8 cellular contexts compared by ENCODE assay signal in the genomic region with DNA sequence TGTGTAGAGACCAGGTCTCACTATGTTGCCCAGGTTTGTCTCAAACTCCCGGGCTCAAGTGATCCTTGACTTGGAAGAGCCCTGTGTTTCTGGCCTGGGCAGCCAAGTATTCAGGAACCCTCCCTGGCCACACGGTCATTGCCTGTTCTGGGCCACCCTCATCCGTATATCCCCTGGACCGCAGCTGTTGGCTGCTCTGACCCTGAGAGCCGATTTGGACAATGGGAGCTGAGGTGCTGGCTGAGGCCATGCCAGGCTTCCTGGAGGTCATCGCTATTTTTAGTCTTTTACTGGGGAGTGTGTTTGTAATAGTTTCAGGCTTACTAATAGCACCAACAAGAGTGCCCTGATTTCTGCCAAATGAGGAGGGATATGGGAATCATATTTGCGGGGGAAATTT.
DNase-seq lines count a peak whose midpoint lies in the region; ATAC-seq and TF ChIP-seq lines count a peak whose summit lies in the region.

No MANE protein-coding gene starts in this region.

- H3K27ac Mint-ChIP-seq in CD14-positive monocyte (peak overlapping the region in 1 of 7 donors; percentile 13), neural progenitor cell (no peak overlapping the region)

- ATAC-seq in PC-3: peak; percentile 58

- H4K20me1 ChIP-seq in PC-3 (ENCODE audit: low read length) (no peaks in the 10 kb centered on the region), fibroblast of lung (ENCODE audit: control insufficient read depth, extremely low read depth, insufficient read depth, low read length) (no peaks in the 10 kb centered on the region), neural progenitor cell (ENCODE audit: low read depth) (no peaks in the 10 kb centered on the region)

- peaks cover 5% of the 10 kb centered on the region for H3K4me1 Mint-ChIP-seq in CD14-positive monocyte
- peaks cover 14% of the 10 kb centered on the region for H3K4me1 Mint-ChIP-seq in neural progenitor cell

- no TSS peak for BruUV-seq in PC-3 (replicated peaks; lab: Mats Ljungman, UMichigan)

- no peaks in the 10 kb centered on the region for H3K9me3 ChIP-seq in PC-3 (ENCODE audit: low read length)
- H3K9me3 ChIP-seq in fibroblast of lung (ENCODE audit: control insufficient read depth, insufficient read depth, low read depth, low read length): no peaks in the 10 kb centered on the region
- no peaks in the 10 kb centered on the region for H3K9me3 ChIP-seq in neural progenitor cell (ENCODE audit: low read depth)

- H3F3A ChIP-seq in PC-3 (ENCODE audit: low read length, unreplicated experiment) (no peaks in the 10 kb centered on the region), neural progenitor cell (ENCODE audit: low read depth) (no peaks in the 10 kb centered on the region)

- H3K4me3 Mint-ChIP-seq in CD14-positive monocyte (peak overlapping the region; percentile 24 to 80), neural progenitor cell (peak overlapping the region; percentile 50)

- H3K4me2 ChIP-seq in PC-3 (ENCODE audit: low read length) (peak overlapping the region; percentile 78), fibroblast of lung (ENCODE audit: extremely low read depth, insufficient read depth, low read length) (peak overlapping the region; percentile 64), neural progenitor cell (peak overlapping the region; percentile 60)

- H3K36me3 ChIP-seq in PC-3 (ENCODE audit: low read depth, low read length) (no peaks in the 10 kb centered on the region), fibroblast of lung (ENCODE audit: control insufficient read depth, insufficient read depth, low read length) (no peaks in the 10 kb centered on the region), neural progenitor cell (no peaks in the 10 kb centered on the region)

- H3K4me3 ChIP-seq in PC-3 (ENCODE audit: low read length) (peak overlapping the region; percentile 51), fibroblast of lung (replicated peaks in 1 of 4; ENCODE audit: control extremely low read depth in 1 of 4, insufficient read depth in 1 of 4, low read depth in 3 of 4, low read length in 4 of 4) (peak overlapping the region in 2 of 4 experiments; percentile 11 to 32), neural progenitor cell (no peak overlapping the region)

- H3K27ac ChIP-seq in PC-3 (ENCODE audit: low read length) (no peak overlapping the region), fibroblast of lung (ENCODE audit: insufficient read depth, low read length) (no peak overlapping the region), neural progenitor cell (no peak overlapping the region)

- H3K27me3 Mint-ChIP-seq in CD14-positive monocyte (ENCODE audit: low read depth in 3 of 3): peaks cover 4 to 7% (median 4%) of the 10 kb centered on the region in 3 donors
- peaks cover 5% of the 10 kb centered on the region for H3K27me3 Mint-ChIP-seq in neural progenitor cell (ENCODE audit: insufficient read depth, low read depth)

- H3K9ac ChIP-seq in PC-3 (ENCODE audit: low read length) (no peak overlapping the region), fibroblast of lung (ENCODE audit: insufficient read depth, low read length) (no peak overlapping the region), neural progenitor cell (no peak overlapping the region)

- H3K9me3 Mint-ChIP-seq in CD14-positive monocyte: no peaks in the 10 kb centered on the region
- H3K9me3 Mint-ChIP-seq in neural progenitor cell: no peaks in the 10 kb centered on the region

- no peaks in the 10 kb centered on the region for H3K9me2 ChIP-seq in PC-3 (replicated peaks; ENCODE audit: low read length)

- H3K79me2 ChIP-seq in PC-3 (ENCODE audit: low read length) (no peaks in the 10 kb centered on the region), fibroblast of lung (ENCODE audit: control insufficient read depth, insufficient read depth, low read length) (no peaks in the 10 kb centered on the region), neural progenitor cell (ENCODE audit: low read depth) (no peaks in the 10 kb centered on the region)

- CTCF ChIA-PET in PC-3 (lab: Charles Lee): no interaction called here

- no peak for DNase-seq in CD14-positive monocyte (ENCODE audit: low spot score)
- DNase-seq in PC-3: peak; percentile 10
- DNase-seq in fibroblast of lung (ENCODE audit: low read depth in 2 of 2): peak in 1 of 2 donors; percentile 12
- no peak for DNase-seq in neural progenitor cell (ENCODE audit: low spot score)
- DNase-seq in stimulated activated naive CD4-positive, alpha-beta T cell (lab: John Stamatoyannopoulos, UW): no peak
- no peak for DNase-seq in HK-2 (ENCODE audit: unreplicated experiment)
- DNase-seq in KBM-7: no peak
- DNase-seq in DMS153 treated with DMSO at 0.1 percent for 48 hours (lab: John Stamatoyannopoulos, UW; ENCODE audit: unreplicated experiment): no peak

- TF ChIP-seq CTCF in CD14-positive monocyte (IDR thresholded peaks at IDR 0.05) (no peak), PC-3 (conservative IDR thresholded peaks at IDR 0.05; ENCODE audit: low read depth, low read length) (no peak), fibroblast of lung (conservative IDR thresholded peaks at IDR 0.05 in 1 of 2, IDR thresholded peaks at IDR 0.05 in 1 of 2; ENCODE audit: low read depth in 1 of 2, low read length in 2 of 2) (no peak), neural progenitor cell (IDR thresholded peaks at IDR 0.05) (no peak)

- H3K27me3 ChIP-seq in PC-3 (ENCODE audit: low read length) (no peaks in the 10 kb centered on the region), fibroblast of lung (ENCODE audit: control insufficient read depth, insufficient read depth, low read length) (no peaks in the 10 kb centered on the region), neural progenitor cell (peaks cover 9% of the 10 kb centered on the region)

- intact Hi-C loops in CD14-positive monocyte (cut with micrococcal nuclease): loop anchor here in 1 of 2 donors (2.0 kb wide), 1 partner anchor 132 kb away; no protein-coding TSS in a partner anchor
- intact Hi-C loops in PC-3 (cut with micrococcal nuclease): loop anchor here (2.0 kb wide), 1 partner anchor 132 kb away; no protein-coding TSS in a partner anchor

- POLR2A ChIA-PET in PC-3 (lab: Charles Lee; ENCODE audit: unreplicated experiment): no interaction called here

- H3K36me3 Mint-ChIP-seq in CD14-positive monocyte (no peaks in the 10 kb centered on the region), neural progenitor cell (no peaks in the 10 kb centered on the region)

- H3K4me1 ChIP-seq in PC-3 (ENCODE audit: insufficient read depth, low read length) (peaks cover 7% of the 10 kb centered on the region), fibroblast of lung (ENCODE audit: control insufficient read depth, extremely low read depth, insufficient read depth, low read length) (peaks cover 3% of the 10 kb centered on the region), neural progenitor cell (no peaks in the 10 kb centered on the region)

- in situ Hi-C loops in KBM-7 (cut with MboI; ENCODE audit: low pct_unique_long_range_greater_than_20kb, low sequenced_read_pairs): no loop called here

- peak overlapping the region; percentile 77 for H2AFZ ChIP-seq in PC-3 (ENCODE audit: low read length)
- H2AFZ ChIP-seq in fibroblast of lung (ENCODE audit: low read length): no peak overlapping the region
- H2AFZ ChIP-seq in neural progenitor cell (replicated peaks): no peak overlapping the region
